ENCODE assay signal across 8 cellular contexts in the genomic region with DNA sequence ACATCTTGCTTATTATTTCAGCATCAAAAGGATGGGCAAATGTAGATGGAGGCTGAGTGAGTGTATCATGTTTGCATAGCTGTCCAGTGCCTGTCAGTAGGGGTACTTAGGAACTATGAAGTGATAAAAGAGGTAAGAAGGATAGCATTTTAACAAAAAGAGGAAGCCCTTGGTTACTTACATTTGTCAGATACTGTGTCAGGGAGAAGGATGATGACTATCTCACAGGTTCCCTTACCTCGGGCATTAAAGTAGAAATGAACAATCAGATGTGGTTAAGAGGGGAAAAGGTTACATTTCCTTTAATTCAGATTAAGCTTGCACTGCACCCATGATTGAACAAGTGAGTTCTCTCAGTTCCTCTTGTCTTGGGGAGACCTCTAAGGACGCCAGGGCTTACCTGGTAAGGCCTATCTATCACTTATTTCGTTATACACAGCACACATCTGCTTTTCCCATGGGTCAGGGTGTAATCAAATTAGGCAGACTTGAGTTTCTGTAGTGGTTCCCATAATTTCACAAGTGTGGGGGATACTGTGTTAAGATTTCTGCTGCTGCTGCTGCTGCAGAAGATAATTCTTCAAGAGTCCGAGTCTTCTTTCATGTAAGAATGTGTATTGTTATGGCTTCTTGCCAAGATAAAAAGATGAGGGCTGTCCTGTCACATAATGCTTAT. TPM values are rescaled to one million over a fixed set of nuclear protein-coding genes. Genes with fewer than 3 reads are reported as not detected.
DNase-seq lines count a peak whose midpoint lies in the region; ATAC-seq and TF ChIP-seq lines count a peak whose summit lies in the region.

No MANE protein-coding gene starts in this region.

- H3K79me2 ChIP-seq in PC-9 (ENCODE audit: low read depth) (peaks cover 91% of the 10 kb centered on the region), smooth muscle cell (ENCODE audit: low read depth) (peaks cover 85% of the 10 kb centered on the region)

- intact Hi-C loops in left ventricle myocardium inferior (cut with micrococcal nuclease) = loop anchor here (10.0 kb wide), 1 partner anchor 90 kb away; no protein-coding TSS in a partner anchor
- intact Hi-C loops in left cardiac atrium (cut with DNase I) = loop anchor here in 1 of 2 donors (10.0 kb wide), 1 partner anchor 90 kb away; no protein-coding TSS in a partner anchor
- intact Hi-C loops in PC-9 (cut with micrococcal nuclease; ENCODE audit: unreplicated experiment) = no loop called here

- H3K9me3 Mint-ChIP-seq in effector memory CD8-positive, alpha-beta T cell = no peaks in the 10 kb centered on the region

- H4K20me1 ChIP-seq in PC-9 (ENCODE audit: insufficient read depth) (peaks cover 62% of the 10 kb centered on the region), smooth muscle cell (ENCODE audit: low read depth) (peaks cover 86% of the 10 kb centered on the region)

- peak overlapping the region; percentile 53 for H3K9ac ChIP-seq in smooth muscle cell (ENCODE audit: low read depth)

- no peaks in the 10 kb centered on the region for H3K27me3 ChIP-seq in left ventricle myocardium inferior (ENCODE audit: low read depth)
- H3K27me3 ChIP-seq in PC-9 (ENCODE audit: insufficient read depth, low read depth) = no peaks in the 10 kb centered on the region
- no peaks in the 10 kb centered on the region for H3K27me3 ChIP-seq in smooth muscle cell (ENCODE audit: low read depth)

- H3K36me3 ChIP-seq in left ventricle myocardium inferior = peaks cover 32% of the 10 kb centered on the region
- peaks cover 37% of the 10 kb centered on the region for H3K36me3 ChIP-seq in PC-9 (ENCODE audit: low read depth)
- peaks cover 4% of the 10 kb centered on the region for H3K36me3 ChIP-seq in smooth muscle cell (ENCODE audit: low read depth)

- BruUV-seq in PC-9 (replicated peaks; lab: Mats Ljungman, UMichigan) = no TSS peak

- peak overlapping the region; percentile 98 for H3K27ac ChIP-seq in left ventricle myocardium inferior (replicated peaks)
- H3K27ac ChIP-seq in PC-9 = peak overlapping the region; percentile 84
- H3K27ac ChIP-seq in smooth muscle cell (ENCODE audit: low read depth) = peak overlapping the region; percentile 85

- H3K9me2 ChIP-seq in PC-9 (ENCODE audit: insufficient read depth) = no peaks in the 10 kb centered on the region

- H2AFZ ChIP-seq in PC-9 = no peak overlapping the region
- H2AFZ ChIP-seq in smooth muscle cell (ENCODE audit: low read depth) = no peak overlapping the region

- no peaks in the 10 kb centered on the region for H3K27me3 Mint-ChIP-seq in effector memory CD8-positive, alpha-beta T cell

- CTCF ChIA-PET in PC-9 (lab: Charles Lee) = interaction anchor here (0.9 kb wide), 1 partner anchor 328 kb away, joined by 4 read pairs; no protein-coding TSS in a partner anchor

- POLR2A ChIA-PET in PC-9 (lab: Charles Lee; ENCODE audit: unreplicated experiment) = interaction anchor here (0.7 kb wide), 1 partner anchor 170 kb away, joined by 10 read pairs; no protein-coding TSS in a partner anchor

- H3K36me3 Mint-ChIP-seq in effector memory CD8-positive, alpha-beta T cell (ENCODE audit: insufficient read depth) = peaks cover 47% of the 10 kb centered on the region

- TF ChIP-seq CTCF in left ventricle myocardium inferior (IDR thresholded peaks at IDR 0.05; ENCODE audit: borderline replicate concordance) (no peak), PC-9 (conservative IDR thresholded peaks at IDR 0.05) (no peak), smooth muscle cell (IDR thresholded peaks at IDR 0.05; ENCODE audit: borderline replicate concordance, insufficient read depth, poor library complexity, severe bottlenecking) (no peak)

- no peaks in the 10 kb centered on the region for H3K9me3 ChIP-seq in left ventricle myocardium inferior (replicated peaks)
- H3K9me3 ChIP-seq in PC-9 (ENCODE audit: insufficient read depth, low read depth) = no peaks in the 10 kb centered on the region
- no peaks in the 10 kb centered on the region for H3K9me3 ChIP-seq in smooth muscle cell (replicated peaks; ENCODE audit: low read depth)

- ATAC-seq in left cardiac atrium (no peak), HG02981 (IDR thresholded peaks at IDR 0.05; ENCODE audit: unreplicated experiment) (peak; percentile 81)
- peak; percentile 60 for ATAC-seq in effector memory CD8-positive, alpha-beta T cell (replicated peaks)

- DNase-seq in left ventricle myocardium inferior (no peak), left cardiac atrium (no peak), PC-9 (peak in 1 of 2 experiments; percentile 67), smooth muscle cell (lab: John Stamatoyannopoulos, UW; ENCODE audit: unreplicated experiment) (no peak), D341Med (ENCODE audit: low spot score) (no peak), NCI-H748 treated with DMSO at 0.1 percent for 48 hours (lab: John Stamatoyannopoulos, UW) (no peak)
- DNase-seq in effector memory CD8-positive, alpha-beta T cell = no peak

- peaks cover 59% of the 10 kb centered on the region in 2 donors for H3K4me1 Mint-ChIP-seq in effector memory CD8-positive, alpha-beta T cell (ENCODE audit: low read depth in 2 of 2)

- H3K4me1 ChIP-seq in left ventricle myocardium inferior = peaks cover 88% of the 10 kb centered on the region
- H3K4me1 ChIP-seq in PC-9 (replicated peaks; ENCODE audit: insufficient read depth) = peaks cover 37% of the 10 kb centered on the region
- peaks cover 27% of the 10 kb centered on the region for H3K4me1 ChIP-seq in smooth muscle cell (ENCODE audit: low read depth)

- H3K4me3 ChIP-seq in left ventricle myocardium inferior = peak overlapping the region; percentile 88
- H3K4me3 ChIP-seq in PC-9 = peak overlapping the region; percentile 99
- H3K4me3 ChIP-seq in smooth muscle cell = peak overlapping the region; percentile 100

- 67% methylated on average over 4 of the region's 4 CpGs for WGBS in smooth muscle cell (ENCODE audit: low lambda C conversion rate)

- H3F3A ChIP-seq in PC-9 (ENCODE audit: insufficient read depth, low read depth) (peaks cover 39% of the 10 kb centered on the region), smooth muscle cell (ENCODE audit: low read depth) (no peaks in the 10 kb centered on the region)

- H3K4me2 ChIP-seq in PC-9 (peak overlapping the region; percentile 95), smooth muscle cell (peak overlapping the region; percentile 98)

- peak overlapping the region; percentile 36 to 57 for H3K4me3 Mint-ChIP-seq in effector memory CD8-positive, alpha-beta T cell

- H3K27ac Mint-ChIP-seq in effector memory CD8-positive, alpha-beta T cell = peak overlapping the region; percentile 61 to 90

RNA-seq across cellular contexts. Expression of gene FOXO3, which starts 4.5 kb away (rescaled TPM):
- total RNA-seq in left ventricle myocardium inferior (34.8 TPM), left cardiac atrium (10 to 100 TPM; 34.0 to 38.6 TPM), PC-9 (2021) (56.2 and 59.4 TPM in 2 replicates), smooth muscle cell (36.2 and 40.3 TPM in 2 replicates)
- polyA plus RNA-seq in smooth muscle cell = 34.7 and 35.9 TPM in 2 replicates

Comparison
In these comparisons a context has a peak if more than half of its experiments do, and no peak if none do; other contexts are left out.
1. ATAC-seq: peak in HG02981 (single experiment) and effector memory CD8-positive, alpha-beta T cell (single experiment); none in left cardiac atrium (0 of 2).
2. Peak in every context shown above with its lines, with median percentiles within 50 percentile points of each other: H3K27ac ChIP-seq and H3K4me3 ChIP-seq.